Comparison of ENCODE assay signal across 1 cellular context in the genomic region with DNA sequence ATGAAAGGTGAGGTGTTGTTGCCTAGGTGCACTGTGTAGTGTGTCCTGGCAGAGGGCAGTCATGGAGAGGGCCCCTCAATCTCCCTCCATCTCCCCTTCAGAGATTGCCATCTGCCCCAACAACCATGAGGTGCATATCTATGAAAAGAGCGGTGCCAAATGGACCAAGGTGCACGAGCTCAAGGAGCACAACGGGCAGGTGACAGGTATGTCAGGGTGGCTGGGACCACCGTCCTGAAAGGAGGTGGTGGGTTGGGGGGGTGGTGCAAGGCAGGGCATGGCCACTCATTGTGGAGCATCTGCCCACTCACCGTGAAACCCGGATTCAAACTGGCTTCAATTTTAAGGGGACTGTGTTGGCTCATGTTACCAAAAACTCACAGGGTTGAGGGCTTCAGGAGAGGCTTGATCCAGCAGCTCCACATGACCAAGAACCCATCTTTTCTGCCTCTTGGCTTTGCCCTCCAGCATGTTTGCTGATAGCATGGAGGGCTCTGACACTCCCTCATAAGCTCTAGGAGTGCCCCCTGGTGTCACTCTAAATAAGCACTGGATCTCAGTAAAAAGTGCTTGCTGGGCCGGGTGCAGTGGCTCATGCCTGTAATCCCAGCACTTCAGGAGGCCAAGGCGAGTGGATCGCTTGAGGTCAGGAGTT.
TF ChIP-seq lines count a peak whose summit lies in the region.

No MANE protein-coding gene starts in this region.

TF ChIP-seq in HepG2, 621 proteins besides CTCF, POLR2A, EP300 and RAD21 (continued from another document):
- TF ChIP-seq POLR2AphosphoS5 (IDR thresholded peaks at IDR 0.05; ENCODE audit: low read depth, low read length) = no peak
- no peak for TF ChIP-seq CBX1 (IDR thresholded peaks at IDR 0.05; ENCODE audit: low read depth)
- no peak for TF ChIP-seq ZNF557 (CRISPR knock-in tag; IDR thresholded peaks at IDR 0.05)
- TF ChIP-seq DR1 (CRISPR knock-in tag; IDR thresholded peaks at IDR 0.05) = no peak
- no peak for TF ChIP-seq KDM2A (CRISPR knock-in tag; IDR thresholded peaks at IDR 0.05; ENCODE audit: borderline replicate concordance, low read depth)
- TF ChIP-seq, protein P1, sequence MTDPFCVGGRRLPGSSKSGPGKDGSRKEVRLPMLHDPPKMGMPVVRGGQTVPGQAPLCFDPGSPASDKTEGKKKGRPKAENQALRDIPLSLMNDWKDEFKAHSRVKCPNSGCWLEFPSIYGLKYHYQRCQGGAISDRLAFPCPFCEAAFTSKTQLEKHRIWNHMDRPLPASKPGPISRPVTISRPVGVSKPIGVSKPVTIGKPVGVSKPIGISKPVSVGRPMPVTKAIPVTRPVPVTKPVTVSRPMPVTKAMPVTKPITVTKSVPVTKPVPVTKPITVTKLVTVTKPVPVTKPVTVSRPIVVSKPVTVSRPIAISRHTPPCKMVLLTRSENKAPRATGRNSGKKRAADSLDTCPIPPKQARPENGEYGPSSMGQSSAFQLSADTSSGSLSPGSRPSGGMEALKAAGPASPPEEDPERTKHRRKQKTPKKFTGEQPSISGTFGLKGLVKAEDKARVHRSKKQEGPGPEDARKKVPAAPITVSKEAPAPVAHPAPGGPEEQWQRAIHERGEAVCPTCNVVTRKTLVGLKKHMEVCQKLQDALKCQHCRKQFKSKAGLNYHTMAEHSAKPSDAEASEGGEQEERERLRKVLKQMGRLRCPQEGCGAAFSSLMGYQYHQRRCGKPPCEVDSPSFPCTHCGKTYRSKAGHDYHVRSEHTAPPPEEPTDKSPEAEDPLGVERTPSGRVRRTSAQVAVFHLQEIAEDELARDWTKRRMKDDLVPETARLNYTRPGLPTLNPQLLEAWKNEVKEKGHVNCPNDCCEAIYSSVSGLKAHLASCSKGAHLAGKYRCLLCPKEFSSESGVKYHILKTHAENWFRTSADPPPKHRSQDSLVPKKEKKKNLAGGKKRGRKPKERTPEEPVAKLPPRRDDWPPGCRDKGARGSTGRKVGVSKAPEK (CRISPR knock-in tag; IDR thresholded peaks at IDR 0.05; ENCODE audit: borderline replicate concordance) = no peak
- no peak for TF ChIP-seq CENPBD1 (CRISPR knock-in tag; IDR thresholded peaks at IDR 0.05; ENCODE audit: borderline replicate concordance, low read depth)
- TF ChIP-seq, protein P2, sequence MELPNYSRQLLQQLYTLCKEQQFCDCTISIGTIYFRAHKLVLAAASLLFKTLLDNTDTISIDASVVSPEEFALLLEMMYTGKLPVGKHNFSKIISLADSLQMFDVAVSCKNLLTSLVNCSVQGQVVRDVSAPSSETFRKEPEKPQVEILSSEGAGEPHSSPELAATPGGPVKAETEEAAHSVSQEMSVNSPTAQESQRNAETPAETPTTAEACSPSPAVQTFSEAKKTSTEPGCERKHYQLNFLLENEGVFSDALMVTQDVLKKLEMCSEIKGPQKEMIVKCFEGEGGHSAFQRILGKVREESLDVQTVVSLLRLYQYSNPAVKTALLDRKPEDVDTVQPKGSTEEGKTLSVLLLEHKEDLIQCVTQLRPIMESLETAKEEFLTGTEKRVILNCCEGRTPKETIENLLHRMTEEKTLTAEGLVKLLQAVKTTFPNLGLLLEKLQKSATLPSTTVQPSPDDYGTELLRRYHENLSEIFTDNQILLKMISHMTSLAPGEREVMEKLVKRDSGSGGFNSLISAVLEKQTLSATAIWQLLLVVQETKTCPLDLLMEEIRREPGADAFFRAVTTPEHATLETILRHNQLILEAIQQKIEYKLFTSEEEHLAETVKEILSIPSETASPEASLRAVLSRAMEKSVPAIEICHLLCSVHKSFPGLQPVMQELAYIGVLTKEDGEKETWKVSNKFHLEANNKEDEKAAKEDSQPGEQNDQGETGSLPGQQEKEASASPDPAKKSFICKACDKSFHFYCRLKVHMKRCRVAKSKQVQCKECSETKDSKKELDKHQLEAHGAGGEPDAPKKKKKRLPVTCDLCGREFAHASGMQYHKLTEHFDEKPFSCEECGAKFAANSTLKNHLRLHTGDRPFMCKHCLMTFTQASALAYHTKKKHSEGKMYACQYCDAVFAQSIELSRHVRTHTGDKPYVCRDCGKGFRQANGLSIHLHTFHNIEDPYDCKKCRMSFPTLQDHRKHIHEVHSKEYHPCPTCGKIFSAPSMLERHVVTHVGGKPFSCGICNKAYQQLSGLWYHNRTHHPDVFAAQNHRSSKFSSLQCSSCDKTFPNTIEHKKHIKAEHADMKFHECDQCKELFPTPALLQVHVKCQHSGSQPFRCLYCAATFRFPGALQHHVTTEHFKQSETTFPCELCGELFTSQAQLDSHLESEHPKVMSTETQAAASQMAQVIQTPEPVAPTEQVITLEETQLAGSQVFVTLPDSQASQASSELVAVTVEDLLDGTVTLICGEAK (IDR thresholded peaks at IDR 0.05) = no peak
- TF ChIP-seq, protein P2 (CRISPR knock-in tag; IDR thresholded peaks at IDR 0.05) = no peak
- no peak for TF ChIP-seq ZNF607 (CRISPR knock-in tag; IDR thresholded peaks at IDR 0.05; ENCODE audit: borderline replicate concordance)
- TF ChIP-seq, protein P3, sequence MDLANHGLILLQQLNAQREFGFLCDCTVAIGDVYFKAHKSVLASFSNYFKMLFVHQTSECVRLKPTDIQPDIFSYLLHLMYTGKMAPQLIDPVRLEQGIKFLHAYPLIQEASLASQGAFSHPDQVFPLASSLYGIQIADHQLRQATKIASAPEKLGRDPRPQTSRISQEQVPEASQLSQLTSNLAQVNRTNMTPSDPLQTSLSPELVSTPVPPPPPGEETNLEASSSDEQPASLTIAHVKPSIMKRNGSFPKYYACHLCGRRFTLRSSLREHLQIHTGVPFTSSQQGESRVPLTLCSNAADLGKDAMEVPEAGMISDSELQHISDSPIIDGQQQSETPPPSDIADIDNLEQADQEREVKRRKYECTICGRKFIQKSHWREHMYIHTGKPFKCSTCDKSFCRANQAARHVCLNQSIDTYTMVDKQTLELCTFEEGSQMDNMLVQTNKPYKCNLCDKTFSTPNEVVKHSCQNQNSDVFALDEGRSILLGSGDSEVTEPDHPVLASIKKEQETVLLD (CRISPR knock-in tag; IDR thresholded peaks at IDR 0.05; ENCODE audit: low read depth) = no peak
- TF ChIP-seq, protein P4, sequence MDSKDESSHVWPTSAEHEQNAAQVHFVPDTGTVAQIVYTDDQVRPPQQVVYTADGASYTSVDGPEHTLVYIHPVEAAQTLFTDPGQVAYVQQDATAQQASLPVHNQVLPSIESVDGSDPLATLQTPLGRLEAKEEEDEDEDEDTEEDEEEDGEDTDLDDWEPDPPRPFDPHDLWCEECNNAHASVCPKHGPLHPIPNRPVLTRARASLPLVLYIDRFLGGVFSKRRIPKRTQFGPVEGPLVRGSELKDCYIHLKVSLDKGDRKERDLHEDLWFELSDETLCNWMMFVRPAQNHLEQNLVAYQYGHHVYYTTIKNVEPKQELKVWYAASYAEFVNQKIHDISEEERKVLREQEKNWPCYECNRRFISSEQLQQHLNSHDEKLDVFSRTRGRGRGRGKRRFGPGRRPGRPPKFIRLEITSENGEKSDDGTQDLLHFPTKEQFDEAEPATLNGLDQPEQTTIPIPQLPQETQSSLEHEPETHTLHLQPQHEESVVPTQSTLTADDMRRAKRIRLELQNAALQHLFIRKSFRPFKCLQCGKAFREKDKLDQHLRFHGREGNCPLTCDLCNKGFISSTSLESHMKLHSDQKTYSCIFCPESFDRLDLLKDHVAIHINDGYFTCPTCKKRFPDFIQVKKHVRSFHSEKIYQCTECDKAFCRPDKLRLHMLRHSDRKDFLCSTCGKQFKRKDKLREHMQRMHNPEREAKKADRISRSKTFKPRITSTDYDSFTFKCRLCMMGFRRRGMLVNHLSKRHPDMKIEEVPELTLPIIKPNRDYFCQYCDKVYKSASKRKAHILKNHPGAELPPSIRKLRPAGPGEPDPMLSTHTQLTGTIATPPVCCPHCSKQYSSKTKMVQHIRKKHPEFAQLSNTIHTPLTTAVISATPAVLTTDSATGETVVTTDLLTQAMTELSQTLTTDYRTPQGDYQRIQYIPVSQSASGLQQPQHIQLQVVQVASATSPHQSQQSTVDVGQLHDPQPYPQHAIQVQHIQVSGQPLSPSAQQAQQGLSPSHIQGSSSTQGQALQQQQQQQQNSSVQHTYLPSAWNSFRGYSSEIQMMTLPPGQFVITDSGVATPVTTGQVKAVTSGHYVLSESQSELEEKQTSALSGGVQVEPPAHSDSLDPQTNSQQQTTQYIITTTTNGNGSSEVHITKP (CRISPR knock-in tag; IDR thresholded peaks at IDR 0.05; ENCODE audit: low read depth) = no peak
- TF ChIP-seq FOXP1 (IDR thresholded peaks at IDR 0.05) = no peak
- no peak for TF ChIP-seq FOXP1 (CRISPR knock-in tag; IDR thresholded peaks at IDR 0.05)
- 0 out of 3 replicates have a peak, but pooled peaks have one; percentile 3 for TF ChIP-seq MXI1 (IDR thresholded peaks at IDR 0.05; ENCODE audit: borderline replicate concordance, low read depth, low read length)
- no peak for TF ChIP-seq PTBP1 (IDR thresholded peaks at IDR 0.05; ENCODE audit: low read depth, low read length, poor library complexity, severe bottlenecking)
